Comparison of ENCODE assay signal across 17 cellular contexts in the genomic region with DNA sequence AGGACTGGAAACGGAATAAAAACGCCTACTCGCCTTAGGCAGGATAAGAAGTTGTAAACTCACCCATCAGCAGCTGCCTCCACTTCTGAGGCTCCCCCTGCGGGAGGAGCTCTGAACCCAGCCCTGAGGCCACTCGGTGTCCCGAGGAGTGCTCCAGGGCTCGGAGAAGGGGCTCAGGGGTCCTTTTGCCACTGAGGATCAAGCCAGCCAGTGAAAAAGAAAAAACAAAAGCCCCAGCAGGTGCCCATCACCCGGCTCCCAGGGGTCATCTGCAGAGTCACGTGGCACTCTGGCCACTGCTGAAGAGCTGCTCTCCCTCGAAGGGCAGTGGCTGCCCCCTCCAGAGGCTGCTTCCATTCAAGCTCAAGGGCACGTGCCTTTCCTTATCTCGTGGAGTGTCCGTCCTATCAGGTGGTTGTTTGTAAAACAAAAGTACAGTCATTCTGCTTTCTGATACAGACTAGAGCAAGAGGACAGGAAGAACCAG. TPM values are rescaled to one million over a fixed set of nuclear protein-coding genes. Genes with fewer than 3 reads are reported as not detected.
DNase-seq lines count a peak whose midpoint lies in the region; ATAC-seq and TF ChIP-seq lines count a peak whose summit lies in the region.
"Had no signal": no experiment of that assay in that cellular context is flagged by ENCODE, and none has a peak within 500 bp of the region (broad histone marks: within the 10 kb centered on the region; RNA-seq: fewer than 3 reads in every experiment).

No MANE protein-coding gene starts in this region.

- in situ Hi-C loops in GM13977 (cut with MboI; ENCODE audit: low pct_unique_long_range_greater_than_20kb, low sequenced_read_pairs, unreplicated experiment) = no loop called here

- H3K27me3 ChIP-seq in A673 (replicated peaks; ENCODE audit: insufficient read depth, low read depth, low read length, poor library complexity) (no peaks in the 10 kb centered on the region), WERI-Rb-1 (ENCODE audit: insufficient read depth, low read depth, severe bottlenecking) (no peaks in the 10 kb centered on the region)
- H3K27me3 ChIP-seq: BLaER1, thyroid gland had no signal

- H3K36me3 ChIP-seq in A673 (ENCODE audit: insufficient read depth, low read length, poor library complexity, severe bottlenecking) (peaks cover 6% of the 10 kb centered on the region), WERI-Rb-1 (peaks cover 12% of the 10 kb centered on the region)

- TF ChIP-seq CTCF in A673 (conservative IDR thresholded peaks at IDR 0.05; ENCODE audit: low read depth, low read length) = 0 out of 2 replicates have a peak, but pooled peaks have one; percentile 16
- TF ChIP-seq CTCF in GM13977 (IDR thresholded peaks at IDR 0.05; ENCODE audit: extremely low read depth, insufficient read depth, missing control alignments) = peak; percentile 24
- peak; percentile 51 for TF ChIP-seq CTCF in WERI-Rb-1 (IDR thresholded peaks at IDR 0.05; ENCODE audit: low read depth, low read length)

- intact Hi-C loops in A673 (cut with micrococcal nuclease; ENCODE audit: unreplicated experiment) = no loop called here

- POLR2A ChIA-PET in A673 (lab: Charles Lee; ENCODE audit: low non-redundant PET) = no interaction called here

- ATAC-seq in HG03045 (IDR thresholded peaks at IDR 0.05; ENCODE audit: unreplicated experiment) (no peak), GM21423 (IDR thresholded peaks at IDR 0.05; ENCODE audit: unreplicated experiment) (no peak)
- ATAC-seq: activated CD8-positive, alpha-beta T cell treated with anti-CD3 and anti-CD28 coated beads for 36 hours; left colon; psoas muscle had no signal

- no TSS peak for BruUV-seq in A673 (replicated peaks; lab: Mats Ljungman, UMichigan)

- H3K4me3 ChIP-seq in A673 (ENCODE audit: low read depth, low read length, poor library complexity, severe bottlenecking) (no peak overlapping the region), WERI-Rb-1 (ENCODE audit: low read depth, low read length) (no peak overlapping the region)
- H3K4me3 ChIP-seq: BLaER1, psoas muscle, thyroid gland had no signal

- H3K9me3 ChIP-seq in A673 (ENCODE audit: low read depth, low read length, poor library complexity, severe bottlenecking) = no peaks in the 10 kb centered on the region
- no peaks in the 10 kb centered on the region for H3K9me3 ChIP-seq in WERI-Rb-1 (ENCODE audit: severe bottlenecking)
- H3K9me3 ChIP-seq: BLaER1, psoas muscle, thyroid gland had no signal

- CTCF ChIA-PET in A673 (lab: Charles Lee) = no interaction called here

- no peak overlapping the region for H3K27ac ChIP-seq in A673 (ENCODE audit: low read depth, low read length, poor library complexity, severe bottlenecking)
- no peak overlapping the region for H3K27ac ChIP-seq in WERI-Rb-1
- H3K27ac ChIP-seq: BLaER1, psoas muscle, thyroid gland had no signal

- no peaks in the 10 kb centered on the region for H3K4me1 ChIP-seq in A673 (ENCODE audit: insufficient read depth, low read length, poor library complexity, severe bottlenecking)
- H3K4me1 ChIP-seq: BLaER1, psoas muscle had no signal

- DNase-seq in A673 (ENCODE audit: low spot score) (no peak), GM13977 (ENCODE audit: low spot score) (no peak), WERI-Rb-1 (peak; percentile 28), iPS-NIHi11 (ENCODE audit: low spot score) (peak; percentile 70), T-helper 2 cell (no peak)
- DNase-seq in activated naive CD4-positive, alpha-beta T cell treated with anti-CD3 and anti-CD28 coated beads, Interleukin-2, amount 50 U/mL, for 16 hours = no peak
- DNase-seq: activated CD8-positive, alpha-beta T cell treated with anti-CD3 and anti-CD28 coated beads for 36 hours; activated gamma-delta T cell treated with Interleukin-2 at 50 U/mL for 16 hours; left colon; NCI-H187; NCI-H774; SIG-M5; thyroid gland had no signal

RNA-seq across cellular contexts. Expression of gene NUP50, which starts 29.0 kb away (rescaled TPM):
- 124 and 126 TPM in 2 replicates for total RNA-seq in A673 (2021)

RNA-seq across cellular contexts. Expression of gene KIAA0930, which starts 48.0 kb away (rescaled TPM):
- total RNA-seq in A673 (2021) = 54.8 and 64.2 TPM in 2 replicates

Comparison
In these comparisons a context has a peak if more than half of its experiments do, and no peak if none do; other contexts are left out.
1. DNase-seq: peak in WERI-Rb-1 (single experiment) and iPS-NIHi11 (single experiment); none in A673 (single experiment), GM13977 (single experiment), T-helper 2 cell (0 of 5) and activated naive CD4-positive, alpha-beta T cell treated with anti-CD3 and anti-CD28 coated beads, Interleukin-2, amount 50 U/mL, for 16 hours (single experiment).
2. Peak in every context shown above with its lines, with median percentiles within 50 percentile points of each other: CTCF ChIP-seq.